ENCODE assay signal across 1 cellular context in the genomic region with DNA sequence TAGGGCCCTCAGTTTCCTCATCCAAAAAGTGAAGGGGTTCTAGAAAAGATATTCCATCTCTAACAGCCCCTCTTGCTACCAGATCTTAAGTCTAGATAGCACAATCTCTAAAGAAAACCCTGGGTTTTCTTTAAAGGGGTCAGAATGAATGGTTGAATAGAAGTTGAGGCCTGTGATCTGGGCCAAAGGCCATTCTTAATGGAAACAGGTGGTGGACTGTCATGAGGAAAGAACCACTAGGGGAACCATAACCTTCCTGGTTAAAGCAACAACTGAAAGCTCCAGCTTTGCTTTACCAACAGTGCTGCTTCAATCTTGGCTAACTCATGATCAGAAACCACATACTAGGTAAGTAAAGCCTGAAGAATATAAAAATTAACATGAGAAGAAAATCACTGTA.
TF ChIP-seq lines count a peak whose summit lies in the region.

No MANE protein-coding gene starts in this region.

TF ChIP-seq in WTC11, 78 proteins besides CTCF, POLR2A, EP300 and RAD21 (continued from another document):
- TF ChIP-seq, protein P1, sequence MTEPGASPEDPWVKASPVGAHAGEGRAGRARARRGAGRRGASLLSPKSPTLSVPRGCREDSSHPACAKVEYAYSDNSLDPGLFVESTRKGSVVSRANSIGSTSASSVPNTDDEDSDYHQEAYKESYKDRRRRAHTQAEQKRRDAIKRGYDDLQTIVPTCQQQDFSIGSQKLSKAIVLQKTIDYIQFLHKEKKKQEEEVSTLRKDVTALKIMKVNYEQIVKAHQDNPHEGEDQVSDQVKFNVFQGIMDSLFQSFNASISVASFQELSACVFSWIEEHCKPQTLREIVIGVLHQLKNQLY (CRISPR knock-in tag; IDR thresholded peaks at IDR 0.05), result no peak
- TF ChIP-seq CREM (CRISPR knock-in tag; IDR thresholded peaks at IDR 0.05), result no peak
- no peak for TF ChIP-seq ZBTB21 (CRISPR knock-in tag; IDR thresholded peaks at IDR 0.05; ENCODE audit: borderline replicate concordance)
- TF ChIP-seq, protein P2, sequence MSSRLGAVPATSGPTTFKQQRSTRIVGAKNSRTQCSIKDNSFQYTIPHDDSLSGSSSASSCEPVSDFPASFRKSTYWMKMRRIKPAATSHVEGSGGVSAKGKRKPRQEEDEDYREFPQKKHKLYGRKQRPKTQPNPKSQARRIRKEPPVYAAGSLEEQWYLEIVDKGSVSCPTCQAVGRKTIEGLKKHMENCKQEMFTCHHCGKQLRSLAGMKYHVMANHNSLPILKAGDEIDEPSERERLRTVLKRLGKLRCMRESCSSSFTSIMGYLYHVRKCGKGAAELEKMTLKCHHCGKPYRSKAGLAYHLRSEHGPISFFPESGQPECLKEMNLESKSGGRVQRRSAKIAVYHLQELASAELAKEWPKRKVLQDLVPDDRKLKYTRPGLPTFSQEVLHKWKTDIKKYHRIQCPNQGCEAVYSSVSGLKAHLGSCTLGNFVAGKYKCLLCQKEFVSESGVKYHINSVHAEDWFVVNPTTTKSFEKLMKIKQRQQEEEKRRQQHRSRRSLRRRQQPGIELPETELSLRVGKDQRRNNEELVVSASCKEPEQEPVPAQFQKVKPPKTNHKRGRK (CRISPR knock-in tag; IDR thresholded peaks at IDR 0.05; ENCODE audit: borderline replicate concordance), result no peak
- no peak for TF ChIP-seq IRF2 (CRISPR knock-in tag; IDR thresholded peaks at IDR 0.05; ENCODE audit: borderline replicate concordance, low read depth)
- no peak for TF ChIP-seq ZNF317 (CRISPR knock-in tag; IDR thresholded peaks at IDR 0.05; ENCODE audit: borderline replicate concordance, low read depth)
- TF ChIP-seq JUN (CRISPR knock-in tag; IDR thresholded peaks at IDR 0.05), result no peak
- no peak for TF ChIP-seq NFYB (CRISPR knock-in tag; conservative IDR thresholded peaks at IDR 0.05; ENCODE audit: low read depth)
- TF ChIP-seq, protein P3, sequence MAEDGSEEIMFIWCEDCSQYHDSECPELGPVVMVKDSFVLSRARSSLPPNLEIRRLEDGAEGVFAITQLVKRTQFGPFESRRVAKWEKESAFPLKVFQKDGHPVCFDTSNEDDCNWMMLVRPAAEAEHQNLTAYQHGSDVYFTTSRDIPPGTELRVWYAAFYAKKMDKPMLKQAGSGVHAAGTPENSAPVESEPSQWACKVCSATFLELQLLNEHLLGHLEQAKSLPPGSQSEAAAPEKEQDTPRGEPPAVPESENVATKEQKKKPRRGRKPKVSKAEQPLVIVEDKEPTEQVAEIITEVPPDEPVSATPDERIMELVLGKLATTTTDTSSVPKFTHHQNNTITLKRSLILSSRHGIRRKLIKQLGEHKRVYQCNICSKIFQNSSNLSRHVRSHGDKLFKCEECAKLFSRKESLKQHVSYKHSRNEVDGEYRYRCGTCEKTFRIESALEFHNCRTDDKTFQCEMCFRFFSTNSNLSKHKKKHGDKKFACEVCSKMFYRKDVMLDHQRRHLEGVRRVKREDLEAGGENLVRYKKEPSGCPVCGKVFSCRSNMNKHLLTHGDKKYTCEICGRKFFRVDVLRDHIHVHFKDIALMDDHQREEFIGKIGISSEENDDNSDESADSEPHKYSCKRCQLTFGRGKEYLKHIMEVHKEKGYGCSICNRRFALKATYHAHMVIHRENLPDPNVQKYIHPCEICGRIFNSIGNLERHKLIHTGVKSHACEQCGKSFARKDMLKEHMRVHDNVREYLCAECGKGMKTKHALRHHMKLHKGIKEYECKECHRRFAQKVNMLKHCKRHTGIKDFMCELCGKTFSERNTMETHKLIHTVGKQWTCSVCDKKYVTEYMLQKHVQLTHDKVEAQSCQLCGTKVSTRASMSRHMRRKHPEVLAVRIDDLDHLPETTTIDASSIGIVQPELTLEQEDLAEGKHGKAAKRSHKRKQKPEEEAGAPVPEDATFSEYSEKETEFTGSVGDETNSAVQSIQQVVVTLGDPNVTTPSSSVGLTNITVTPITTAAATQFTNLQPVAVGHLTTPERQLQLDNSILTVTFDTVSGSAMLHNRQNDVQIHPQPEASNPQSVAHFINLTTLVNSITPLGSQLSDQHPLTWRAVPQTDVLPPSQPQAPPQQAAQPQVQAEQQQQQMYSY (CRISPR knock-in tag; IDR thresholded peaks at IDR 0.05), result no peak
- TF ChIP-seq CREB1 (CRISPR knock-in tag; IDR thresholded peaks at IDR 0.05), result no peak
- TF ChIP-seq, protein P4, sequence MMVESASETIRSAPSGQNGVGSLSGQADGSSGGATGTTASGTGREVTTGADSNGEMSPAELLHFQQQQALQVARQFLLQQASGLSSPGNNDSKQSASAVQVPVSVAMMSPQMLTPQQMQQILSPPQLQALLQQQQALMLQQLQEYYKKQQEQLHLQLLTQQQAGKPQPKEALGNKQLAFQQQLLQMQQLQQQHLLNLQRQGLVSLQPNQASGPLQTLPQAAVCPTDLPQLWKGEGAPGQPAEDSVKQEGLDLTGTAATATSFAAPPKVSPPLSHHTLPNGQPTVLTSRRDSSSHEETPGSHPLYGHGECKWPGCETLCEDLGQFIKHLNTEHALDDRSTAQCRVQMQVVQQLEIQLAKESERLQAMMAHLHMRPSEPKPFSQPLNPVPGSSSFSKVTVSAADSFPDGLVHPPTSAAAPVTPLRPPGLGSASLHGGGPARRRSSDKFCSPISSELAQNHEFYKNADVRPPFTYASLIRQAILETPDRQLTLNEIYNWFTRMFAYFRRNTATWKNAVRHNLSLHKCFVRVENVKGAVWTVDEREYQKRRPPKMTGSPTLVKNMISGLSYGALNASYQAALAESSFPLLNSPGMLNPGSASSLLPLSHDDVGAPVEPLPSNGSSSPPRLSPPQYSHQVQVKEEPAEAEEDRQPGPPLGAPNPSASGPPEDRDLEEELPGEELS (CRISPR knock-in tag; IDR thresholded peaks at IDR 0.05), result no peak
- no peak for TF ChIP-seq ZNF416 (CRISPR knock-in tag; IDR thresholded peaks at IDR 0.05)
- TF ChIP-seq, protein P5, sequence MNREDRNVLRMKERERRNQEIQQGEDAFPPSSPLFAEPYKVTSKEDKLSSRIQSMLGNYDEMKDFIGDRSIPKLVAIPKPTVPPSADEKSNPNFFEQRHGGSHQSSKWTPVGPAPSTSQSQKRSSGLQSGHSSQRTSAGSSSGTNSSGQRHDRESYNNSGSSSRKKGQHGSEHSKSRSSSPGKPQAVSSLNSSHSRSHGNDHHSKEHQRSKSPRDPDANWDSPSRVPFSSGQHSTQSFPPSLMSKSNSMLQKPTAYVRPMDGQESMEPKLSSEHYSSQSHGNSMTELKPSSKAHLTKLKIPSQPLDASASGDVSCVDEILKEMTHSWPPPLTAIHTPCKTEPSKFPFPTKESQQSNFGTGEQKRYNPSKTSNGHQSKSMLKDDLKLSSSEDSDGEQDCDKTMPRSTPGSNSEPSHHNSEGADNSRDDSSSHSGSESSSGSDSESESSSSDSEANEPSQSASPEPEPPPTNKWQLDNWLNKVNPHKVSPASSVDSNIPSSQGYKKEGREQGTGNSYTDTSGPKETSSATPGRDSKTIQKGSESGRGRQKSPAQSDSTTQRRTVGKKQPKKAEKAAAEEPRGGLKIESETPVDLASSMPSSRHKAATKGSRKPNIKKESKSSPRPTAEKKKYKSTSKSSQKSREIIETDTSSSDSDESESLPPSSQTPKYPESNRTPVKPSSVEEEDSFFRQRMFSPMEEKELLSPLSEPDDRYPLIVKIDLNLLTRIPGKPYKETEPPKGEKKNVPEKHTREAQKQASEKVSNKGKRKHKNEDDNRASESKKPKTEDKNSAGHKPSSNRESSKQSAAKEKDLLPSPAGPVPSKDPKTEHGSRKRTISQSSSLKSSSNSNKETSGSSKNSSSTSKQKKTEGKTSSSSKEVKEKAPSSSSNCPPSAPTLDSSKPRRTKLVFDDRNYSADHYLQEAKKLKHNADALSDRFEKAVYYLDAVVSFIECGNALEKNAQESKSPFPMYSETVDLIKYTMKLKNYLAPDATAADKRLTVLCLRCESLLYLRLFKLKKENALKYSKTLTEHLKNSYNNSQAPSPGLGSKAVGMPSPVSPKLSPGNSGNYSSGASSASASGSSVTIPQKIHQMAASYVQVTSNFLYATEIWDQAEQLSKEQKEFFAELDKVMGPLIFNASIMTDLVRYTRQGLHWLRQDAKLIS (CRISPR knock-in tag; IDR thresholded peaks at IDR 0.05; ENCODE audit: borderline replicate concordance), result no peak
- TF ChIP-seq, protein P6, sequence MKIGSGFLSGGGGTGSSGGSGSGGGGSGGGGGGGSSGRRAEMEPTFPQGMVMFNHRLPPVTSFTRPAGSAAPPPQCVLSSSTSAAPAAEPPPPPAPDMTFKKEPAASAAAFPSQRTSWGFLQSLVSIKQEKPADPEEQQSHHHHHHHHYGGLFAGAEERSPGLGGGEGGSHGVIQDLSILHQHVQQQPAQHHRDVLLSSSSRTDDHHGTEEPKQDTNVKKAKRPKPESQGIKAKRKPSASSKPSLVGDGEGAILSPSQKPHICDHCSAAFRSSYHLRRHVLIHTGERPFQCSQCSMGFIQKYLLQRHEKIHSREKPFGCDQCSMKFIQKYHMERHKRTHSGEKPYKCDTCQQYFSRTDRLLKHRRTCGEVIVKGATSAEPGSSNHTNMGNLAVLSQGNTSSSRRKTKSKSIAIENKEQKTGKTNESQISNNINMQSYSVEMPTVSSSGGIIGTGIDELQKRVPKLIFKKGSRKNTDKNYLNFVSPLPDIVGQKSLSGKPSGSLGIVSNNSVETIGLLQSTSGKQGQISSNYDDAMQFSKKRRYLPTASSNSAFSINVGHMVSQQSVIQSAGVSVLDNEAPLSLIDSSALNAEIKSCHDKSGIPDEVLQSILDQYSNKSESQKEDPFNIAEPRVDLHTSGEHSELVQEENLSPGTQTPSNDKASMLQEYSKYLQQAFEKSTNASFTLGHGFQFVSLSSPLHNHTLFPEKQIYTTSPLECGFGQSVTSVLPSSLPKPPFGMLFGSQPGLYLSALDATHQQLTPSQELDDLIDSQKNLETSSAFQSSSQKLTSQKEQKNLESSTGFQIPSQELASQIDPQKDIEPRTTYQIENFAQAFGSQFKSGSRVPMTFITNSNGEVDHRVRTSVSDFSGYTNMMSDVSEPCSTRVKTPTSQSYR (CRISPR knock-in tag; IDR thresholded peaks at IDR 0.05), result no peak
- TF ChIP-seq FOXK1 (CRISPR knock-in tag; IDR thresholded peaks at IDR 0.05), result no peak
- no peak for TF ChIP-seq NR3C1 (CRISPR knock-in tag; conservative IDR thresholded peaks at IDR 0.05; ENCODE audit: low read depth)
- TF ChIP-seq, protein P7, sequence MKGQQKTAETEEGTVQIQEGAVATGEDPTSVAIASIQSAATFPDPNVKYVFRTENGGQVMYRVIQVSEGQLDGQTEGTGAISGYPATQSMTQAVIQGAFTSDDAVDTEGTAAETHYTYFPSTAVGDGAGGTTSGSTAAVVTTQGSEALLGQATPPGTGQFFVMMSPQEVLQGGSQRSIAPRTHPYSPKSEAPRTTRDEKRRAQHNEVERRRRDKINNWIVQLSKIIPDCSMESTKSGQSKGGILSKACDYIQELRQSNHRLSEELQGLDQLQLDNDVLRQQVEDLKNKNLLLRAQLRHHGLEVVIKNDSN (CRISPR knock-in tag; IDR thresholded peaks at IDR 0.05), result no peak
